Comparison of ENCODE assay signal across 9 cellular contexts in the genomic region with DNA sequence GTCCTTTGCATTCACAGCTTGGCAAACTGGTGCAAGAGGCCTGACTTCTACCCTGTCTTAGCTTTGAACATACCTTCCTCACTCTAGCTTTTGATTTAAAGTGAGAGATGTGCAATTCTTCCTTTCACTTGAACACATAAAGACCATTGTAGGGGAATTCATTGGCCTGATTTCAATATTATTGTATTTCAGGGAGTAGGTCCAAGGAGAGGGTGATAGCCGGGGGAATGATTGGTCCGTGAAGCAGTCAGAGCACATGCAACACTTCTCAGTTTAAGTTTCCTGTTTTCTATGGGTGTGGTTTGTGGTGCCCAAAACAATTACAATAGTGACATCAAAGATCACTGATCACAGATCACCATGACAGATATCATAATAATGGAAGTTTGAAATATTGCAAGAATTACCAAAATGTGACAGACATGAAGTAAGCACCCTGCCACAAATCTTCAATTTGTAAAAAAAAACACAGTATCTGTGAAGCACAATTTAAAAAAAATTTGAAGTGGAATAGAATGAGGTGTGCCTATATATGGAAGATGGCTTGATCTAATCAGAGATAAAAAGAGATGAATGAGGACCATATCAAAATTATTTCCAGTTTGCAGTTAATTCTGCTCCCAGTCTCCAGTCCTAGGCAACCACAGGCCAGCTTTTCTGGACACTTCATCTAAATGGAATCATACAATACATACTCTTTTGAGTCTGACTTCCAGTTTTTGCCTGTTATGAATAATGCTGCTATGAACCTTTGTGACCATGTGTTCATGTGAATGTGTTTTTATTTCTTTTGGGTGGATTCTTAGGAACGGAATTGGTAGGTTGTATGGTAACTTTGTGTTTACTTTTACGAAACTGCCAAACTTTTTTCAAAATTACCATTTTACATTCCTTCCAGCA. TPM values are rescaled to one million over a fixed set of nuclear protein-coding genes. Genes with fewer than 3 reads are reported as not detected.
DNase-seq lines count a peak whose midpoint lies in the region; ATAC-seq and TF ChIP-seq lines count a peak whose summit lies in the region.
"Had no signal": no experiment of that assay in that cellular context is flagged by ENCODE, and none has a peak within 500 bp of the region (broad histone marks: within the 10 kb centered on the region; RNA-seq: fewer than 3 reads in every experiment).

No MANE protein-coding gene starts in this region.

- WGBS in ovary, 3 donors, result 51 to 55% (median 51%) methylated on average over 4 of the region's 4 CpGs
- 63 to 71% methylated on average over 4 of the region's 4 CpGs for WGBS in esophagus squamous epithelium, 2 donors

- intact Hi-C loops in ovary (cut with DNase I), result loop anchor here (5.0 to 10.0 kb wide), 3 partner anchors 182 to 327 kb away; partner anchors contain the start of gene DUSP16 (in 4 of the 4)
- intact Hi-C loops in esophagus squamous epithelium (cut with DNase I), result loop anchor here (10.0 kb wide), 1 partner anchor 325 kb away; no protein-coding TSS in a partner anchor

- POLR2A ChIA-PET in CD8-positive, alpha-beta memory T cell (lab: Charles Lee), result interaction anchor here (0.6 to 2.7 kb wide), 10 partner anchors 23 to 357 kb away, joined by 3 to 13 read pairs (median 5); partner anchors contain the start of genes BORCS5 and DUSP16

- no peaks in the 10 kb centered on the region for H3K27me3 Mint-ChIP-seq in CD8-positive, alpha-beta memory T cell
- H3K27me3 Mint-ChIP-seq in activated naive CD8-positive, alpha-beta T cell, result no peaks in the 10 kb centered on the region
- H3K27me3 Mint-ChIP-seq in nephron (ENCODE audit: low read depth), result no peaks in the 10 kb centered on the region

- TF ChIP-seq CTCF in nephron (IDR thresholded peaks at IDR 0.05; ENCODE audit: unreplicated experiment in 3 of 3) (no peak), omental fat pad (IDR thresholded peaks at IDR 0.05) (no peak), ovary (IDR thresholded peaks at IDR 0.05) (no peak), esophagus squamous epithelium (IDR thresholded peaks at IDR 0.05) (no peak)

- no peak for TF ChIP-seq EP300 in ovary (IDR thresholded peaks at IDR 0.05)

- CTCF ChIA-PET in CD8-positive, alpha-beta memory T cell (lab: Charles Lee), result interaction anchor here (0.9 to 6.9 kb wide), 8 partner anchors 10 to 357 kb away, joined by 3 to 75 read pairs (median 4); partner anchors contain the start of gene DUSP16

- peak overlapping the region; percentile 90 to 98 (median 97) for H3K27ac Mint-ChIP-seq in CD8-positive, alpha-beta memory T cell
- H3K27ac Mint-ChIP-seq in activated naive CD8-positive, alpha-beta T cell, result peak overlapping the region; percentile 91
- H3K27ac Mint-ChIP-seq in nephron, result peak overlapping the region in 2 of 3 experiments; percentile 3 to 24

- H3K9me3 Mint-ChIP-seq in CD8-positive, alpha-beta memory T cell, result peaks cover 0 to 4% (median 2%) of the 10 kb centered on the region in 5 donors
- H3K9me3 Mint-ChIP-seq in activated naive CD8-positive, alpha-beta T cell (ENCODE audit: low read depth), result no peaks in the 10 kb centered on the region
- no peaks in the 10 kb centered on the region for H3K9me3 Mint-ChIP-seq in nephron

- H3K4me1 Mint-ChIP-seq in CD8-positive, alpha-beta memory T cell, result peaks cover 67 to 84% (median 83%) of the 10 kb centered on the region in 3 donors
- peaks cover 52% of the 10 kb centered on the region for H3K4me1 Mint-ChIP-seq in activated naive CD8-positive, alpha-beta T cell (ENCODE audit: low read depth)
- peaks cover 13% of the 10 kb centered on the region for H3K4me1 Mint-ChIP-seq in nephron

- no peaks in the 10 kb centered on the region for H3K36me3 ChIP-seq in CD8-positive, alpha-beta memory T cell (ENCODE audit: insufficient read depth, low read length)
- H3K36me3 ChIP-seq in ovary, result no peaks in the 10 kb centered on the region
- H3K36me3 ChIP-seq in esophagus squamous epithelium, result peaks cover 0 to 8% (median 0%) of the 10 kb centered on the region in 3 donors

- H3K27ac ChIP-seq in CD8-positive, alpha-beta memory T cell (ENCODE audit: low read depth, low read length), result peak overlapping the region; percentile 70
- H3K27ac ChIP-seq in ovary, result peak overlapping the region in 1 of 2 donors; percentile 43
- peak overlapping the region in 2 of 4 donors; percentile 38 to 44 for H3K27ac ChIP-seq in esophagus squamous epithelium

- H3K27me3 ChIP-seq in CD8-positive, alpha-beta memory T cell (ENCODE audit: insufficient read depth, low read length, poor library complexity, severe bottlenecking), result no peaks in the 10 kb centered on the region
- no peaks in the 10 kb centered on the region for H3K27me3 ChIP-seq in ovary
- H3K27me3 ChIP-seq in esophagus squamous epithelium, result no peaks in the 10 kb centered on the region
- H3K27me3 ChIP-seq: gastroesophageal sphincter had no signal

- H3K4me3 Mint-ChIP-seq in CD8-positive, alpha-beta memory T cell, result peak overlapping the region; percentile 10 to 40 (median 22)
- H3K4me3 Mint-ChIP-seq in activated naive CD8-positive, alpha-beta T cell, result peak overlapping the region; percentile 38
- H3K4me3 Mint-ChIP-seq in nephron, result no peak overlapping the region

- no peaks in the 10 kb centered on the region for H3K9me3 ChIP-seq in CD8-positive, alpha-beta memory T cell (ENCODE audit: low read length)
- H3K9me3 ChIP-seq in ovary, result no peaks in the 10 kb centered on the region
- no peaks in the 10 kb centered on the region for H3K9me3 ChIP-seq in esophagus squamous epithelium
- H3K9me3 ChIP-seq: gastroesophageal sphincter had no signal

- peaks cover 50% of the 10 kb centered on the region for H3K4me1 ChIP-seq in CD8-positive, alpha-beta memory T cell (ENCODE audit: insufficient read depth, low read length)
- H3K4me1 ChIP-seq in ovary (ENCODE audit: insufficient read depth) (peaks cover 6% of the 10 kb centered on the region), esophagus squamous epithelium (peaks cover 0 to 14% (median 0%) of the 10 kb centered on the region in 3 donors)
- H3K4me1 ChIP-seq: gastroesophageal sphincter had no signal

- ATAC-seq in HG03280 (IDR thresholded peaks at IDR 0.05; ENCODE audit: unreplicated experiment) (peak; percentile 60), HG02571 (IDR thresholded peaks at IDR 0.05; ENCODE audit: unreplicated experiment) (no peak), omental fat pad (ENCODE audit: low FRiP score) (no peak)
- ATAC-seq: gastroesophageal sphincter had no signal

- TF ChIP-seq POLR2A in ovary (IDR thresholded peaks at IDR 0.05) (no peak), esophagus squamous epithelium (IDR thresholded peaks at IDR 0.05) (no peak)

- peaks cover 13 to 33% (median 25%) of the 10 kb centered on the region in 3 donors for H3K36me3 Mint-ChIP-seq in CD8-positive, alpha-beta memory T cell
- H3K36me3 Mint-ChIP-seq in activated naive CD8-positive, alpha-beta T cell, result peaks cover 24% of the 10 kb centered on the region
- H3K36me3 Mint-ChIP-seq in nephron (ENCODE audit: low read depth), result peaks cover 23% of the 10 kb centered on the region

- H3K4me3 ChIP-seq in CD8-positive, alpha-beta memory T cell (ENCODE audit: low read length), result no peak overlapping the region
- H3K4me3 ChIP-seq in ovary (no peak overlapping the region), esophagus squamous epithelium (no peak overlapping the region)
- H3K4me3 ChIP-seq: gastroesophageal sphincter had no signal

- peak; percentile 39 to 91 (median 80) for DNase-seq in CD8-positive, alpha-beta memory T cell
- DNase-seq in omental fat pad (ENCODE audit: low spot score), result no peak
- no peak for DNase-seq in ovary
- no peak for DNase-seq in esophagus squamous epithelium (lab: John Stamatoyannopoulos, UW)

RNA-seq across cellular contexts. Expression of gene BORCS5, which starts 23.2 kb away (rescaled TPM):
- total RNA-seq in CD8-positive, alpha-beta memory T cell, result 10 to 100 TPM; 36.4 to 39.7 TPM
- polyA plus RNA-seq in CD8-positive, alpha-beta memory T cell, result 22.0 TPM
- total RNA-seq in omental fat pad (10 to 100 TPM; 11.4 to 17.1 (median 15.7) TPM), ovary (10 to 100 TPM in 6 of 7 donors, 1 to 10 TPM in 1; 6.2 to 20.4 (median 11.6) TPM), esophagus squamous epithelium (10 to 100 TPM in 2 of 4 donors, 1 to 10 TPM in 2; 7.6 to 20.4 (median 10.0) TPM)
- 1 to 10 TPM; 7.2 to 9.7 TPM for polyA plus RNA-seq in ovary

RNA-seq across cellular contexts. Expression of gene MANSC1, which starts 30.0 kb away (rescaled TPM):
- total RNA-seq in CD8-positive, alpha-beta memory T cell, result under 1 TPM; 0.31 to 0.42 TPM
- polyA plus RNA-seq in CD8-positive, alpha-beta memory T cell, result 0.49 TPM
- total RNA-seq in omental fat pad (10 to 100 TPM; 12.2 to 20.1 (median 14.5) TPM), ovary (10 to 100 TPM in 5 of 7 donors, 1 to 10 TPM in 2; 5.0 to 19.6 (median 17.2) TPM), esophagus squamous epithelium (10 to 100 TPM; 22.5 to 59.0 (median 47.7) TPM)
- 10 to 100 TPM; 13.3 to 33.3 TPM for polyA plus RNA-seq in ovary

Comparison
In these comparisons a context has a peak if more than half of its experiments do, and no peak if none do; other contexts are left out.
1. DNase-seq: peak in CD8-positive, alpha-beta memory T cell (5 of 5); none in omental fat pad (single experiment), ovary (0 of 5) and esophagus squamous epithelium (single experiment).
2. H3K27ac Mint-ChIP-seq: peak in every context shown above with its lines; median percentile 97 in CD8-positive, alpha-beta memory T cell; 91 in activated naive CD8-positive, alpha-beta T cell; 14 in nephron.
3. H3K4me3 Mint-ChIP-seq: peak in CD8-positive, alpha-beta memory T cell (7 of 7) and activated naive CD8-positive, alpha-beta T cell (single experiment); none in nephron (0 of 3).
4. RNA of gene MANSC1, which starts 30.0 kb away (total RNA-seq): 22.5 to 59.0 TPM in esophagus squamous epithelium, 5.0 to 19.6 TPM in ovary and 12.2 to 20.1 TPM in omental fat pad; 0.31 to 0.42 TPM in CD8-positive, alpha-beta memory T cell; every median in the first group is over 4 times any median in the second.